In genomic region chr3:69787436-69788168, GRCh38 we compare ENCODE assay signal across 10 cellular contexts. TPM values are rescaled to one million over a fixed set of nuclear protein-coding genes. Genes with fewer than 3 reads are reported as not detected.
A peak's percentile ranks its signal among the peaks of the same experiment; 100 is the strongest.
DNase-seq lines count a peak whose midpoint lies in the region; ATAC-seq and TF ChIP-seq lines count a peak whose summit lies in the region.
"Had no signal": no experiment of that assay in that cellular context is flagged by ENCODE, and none has a peak within 500 bp of the region (broad histone marks: within the 10 kb centered on the region; RNA-seq: fewer than 3 reads in every experiment).

No MANE protein-coding gene starts in this region.

- WGBS in psoas muscle, 3 donors: 27 to 46% (median 30%) methylated on average over 3 of the region's 3 CpGs

- no peak for TF ChIP-seq CTCF in psoas muscle (IDR thresholded peaks at IDR 0.05)

- ATAC-seq in psoas muscle (no peak), GM19455 (IDR thresholded peaks at IDR 0.05; ENCODE audit: unreplicated experiment) (no peak), GM18520 (IDR thresholded peaks at IDR 0.05; ENCODE audit: unreplicated experiment) (no peak)

- no peaks in the 10 kb centered on the region for H3K9me3 ChIP-seq in psoas muscle
- H3K9me3 ChIP-seq: SJCRH30 had no signal

- peak; percentile 88 for DNase-seq in EH (ENCODE audit: low read depth)
- DNase-seq in RKO (ENCODE audit: low spot score): peak; percentile 36
- peak; percentile 75 for DNase-seq in fibroblast of gingiva (ENCODE audit: low read depth)
- DNase-seq in psoas muscle: no peak
- DNase-seq in SKM-1 treated with dmso at 0.1 percent for 144 hours (lab: John Stamatoyannopoulos, UW; ENCODE audit: unreplicated experiment): no peak
- DNase-seq in activated CD4-positive, alpha-beta T cell treated with anti-CD3 and anti-CD28 coated beads for 4 hours: no peak

- H3K4me3 ChIP-seq in psoas muscle: no peak overlapping the region
- H3K4me3 ChIP-seq: coronary artery, SJCRH30 had no signal

- peaks cover 70% of the 10 kb centered on the region for H3K4me1 ChIP-seq in psoas muscle

- no peaks in the 10 kb centered on the region for H3K27me3 ChIP-seq in psoas muscle (ENCODE audit: insufficient read depth in 3 of 3, low read length in 2 of 3)
- H3K27me3 ChIP-seq: SJCRH30 had no signal

- intact Hi-C loops in psoas muscle (cut with DNase I): loop anchor here (5.0 kb wide), 2 partner anchors 45 to 50 kb away; partner anchors contain the start of gene MITF (in 1 of the 2)

- no peaks in the 10 kb centered on the region for H3K36me3 ChIP-seq in psoas muscle (ENCODE audit: insufficient read depth in 1 of 2, low read depth in 1 of 2)
- H3K36me3 ChIP-seq: SJCRH30 had no signal

- H3K27ac ChIP-seq in psoas muscle: peak overlapping the region; percentile 74
- H3K27ac ChIP-seq: SJCRH30 had no signal

RNA-seq across cellular contexts. Expression of gene MITF, which starts 48.3 kb away (rescaled TPM):
- total RNA-seq in psoas muscle: 10 to 100 TPM; 48.2 to 98.1 (median 62.8) TPM
- polyA plus RNA-seq in psoas muscle: 10 to 100 TPM; 11.8 to 49.9 (median 29.0) TPM

Comparison
In these comparisons a context has a peak if more than half of its experiments do, and no peak if none do; other contexts are left out.
1. DNase-seq: peak in EH (single experiment), RKO (single experiment) and fibroblast of gingiva (single experiment); none in psoas muscle (0 of 2), SKM-1 treated with dmso at 0.1 percent for 144 hours (single experiment) and activated CD4-positive, alpha-beta T cell treated with anti-CD3 and anti-CD28 coated beads for 4 hours (0 of 2).